ENCODE assay signal across 33 cellular contexts in the genomic region with DNA sequence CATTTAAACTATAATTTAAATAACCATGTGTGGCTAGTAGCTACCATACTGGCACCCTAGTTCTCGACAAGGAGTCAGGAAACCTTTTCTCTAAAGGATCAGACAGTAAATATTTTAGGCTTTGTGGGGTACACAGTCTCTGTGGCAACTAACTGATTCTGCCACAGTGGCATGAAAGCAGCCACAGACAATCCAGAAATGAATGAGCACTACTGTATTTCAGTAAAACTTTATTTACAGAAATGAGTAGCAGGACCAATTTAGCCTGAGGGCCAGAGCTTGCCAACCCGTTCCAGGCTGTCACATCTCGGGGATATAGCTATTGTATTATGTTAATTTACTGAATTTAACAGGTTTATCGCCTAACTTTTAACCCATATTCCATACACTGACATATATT.
DNase-seq lines count a peak whose midpoint lies in the region; ATAC-seq, FAIRE-seq and TF ChIP-seq lines count a peak whose summit lies in the region.
"Had no signal": no experiment of that assay in that cellular context is flagged by ENCODE, and none has a peak within 500 bp of the region (broad histone marks: within the 10 kb centered on the region; RNA-seq: fewer than 3 reads in every experiment).

No MANE protein-coding gene starts in this region.

- peaks cover 4% of the 10 kb centered on the region; the same call in 1 of the 2 replicates for H3K27me3 ChIP-seq in OCI-LY3 (ENCODE audit: low read depth, low read length)
- H3K27me3 ChIP-seq: MG63, right lobe of liver, spleen had no signal

- DNase-seq in GM18507 (ENCODE audit: extremely low spot score, insufficient read length, low read depth) = no peak
- no peak for DNase-seq in NCI-H146 (lab: John Stamatoyannopoulos, UW)
- no peak for DNase-seq in putamen (ENCODE audit: low spot score)
- DNase-seq: activated CD4-positive, alpha-beta T cell treated with anti-CD3 and anti-CD28 coated beads for 4 hours; activated naive CD4-positive, alpha-beta T cell; activated T-cell treated with anti-CD3 and anti-CD28 coated beads, Interleukin-2, amount 50 U/mL, for 24 hours; CD4-positive, alpha-beta T cell; central memory CD4-positive, alpha-beta T cell; cortex of kidney; DND-41; effector memory CD4-positive, alpha-beta T cell; GF-D8; GOT3; hippocampal formation; MG63; natural killer cell; NCI-H2029; NCI-H524 treated with DMSO at 0.1 percent for 48 hours; nucleus accumbens; right lobe of liver; SIG-M5; spleen; T-helper 9 cell had no signal

- H2AFZ ChIP-seq in OCI-LY3 (ENCODE audit: low read depth, low read length) = no peak overlapping the region

- peaks cover 42% of the 10 kb centered on the region for H3K36me3 ChIP-seq in OCI-LY3 (replicated peaks; ENCODE audit: low read depth, low read length)
- H3K36me3 ChIP-seq: MG63 had no signal

- ATAC-seq in GM18909 (IDR thresholded peaks at IDR 0.05; ENCODE audit: poor library complexity, unreplicated experiment) = peak; percentile 55
- ATAC-seq in HG03039 (IDR thresholded peaks at IDR 0.05; ENCODE audit: unreplicated experiment) = peak; percentile 45
- no peak for ATAC-seq in HG02642 (IDR thresholded peaks at IDR 0.05; ENCODE audit: poor library complexity, unreplicated experiment)
- ATAC-seq in HG03108 (IDR thresholded peaks at IDR 0.05; ENCODE audit: unreplicated experiment) = no peak
- ATAC-seq: K562, natural killer cell, Panc1, right lobe of liver had no signal

- H3K27ac ChIP-seq in OCI-LY3 (ENCODE audit: low read length) = peak overlapping the region; percentile 61
- H3K27ac ChIP-seq: epithelial cell of prostate, right lobe of liver, spleen, VCaP had no signal

- H3K79me2 ChIP-seq in OCI-LY3 (ENCODE audit: low read length) = no peaks in the 10 kb centered on the region

- no peak for TF ChIP-seq CTCF in OCI-LY3 (IDR thresholded peaks at IDR 0.05; ENCODE audit: low read depth, low read length)

- H4K20me1 ChIP-seq in OCI-LY3 (ENCODE audit: insufficient read depth, low read length) = peaks cover 53% of the 10 kb centered on the region

- H3K9me3 ChIP-seq in OCI-LY3 (ENCODE audit: insufficient read depth, low read length) = no peaks in the 10 kb centered on the region
- H3K9me3 ChIP-seq: right lobe of liver, spleen had no signal

- H3K9ac ChIP-seq in OCI-LY3 (ENCODE audit: low read length) = no peak overlapping the region

- H3K4me3 ChIP-seq in OCI-LY3 (ENCODE audit: low read length) = peak overlapping the region; percentile 19
- H3K4me3 ChIP-seq: K562, lung, MG63, right lobe of liver, spleen had no signal

- peak; percentile 5 for FAIRE-seq in GM18507 (lab: Jason Lieb, UNC)
- FAIRE-seq: K562 had no signal

- H3K4me1 ChIP-seq in OCI-LY3 (ENCODE audit: low read length) = peaks cover 57% of the 10 kb centered on the region
- H3K4me1 ChIP-seq: right lobe of liver, spleen had no signal

- H3K4me2 ChIP-seq in OCI-LY3 (ENCODE audit: low read length) = peak overlapping the region; percentile 64

Comparison
In these comparisons a context has a peak if more than half of its experiments do, and no peak if none do; other contexts are left out.
1. ATAC-seq: peak in GM18909 (single experiment) and HG03039 (single experiment); none in HG02642 (single experiment) and HG03108 (single experiment).